Comparison of ENCODE assay signal across 15 cellular contexts in genomic region chr10:124001391-124002260, GRCh38.
A peak's percentile ranks its signal among the peaks of the same experiment; 100 is the strongest.
DNase-seq lines count a peak whose midpoint lies in the region; ATAC-seq, FAIRE-seq and TF ChIP-seq lines count a peak whose summit lies in the region.
"Had no signal": no experiment of that assay in that cellular context is flagged by ENCODE, and none has a peak within 500 bp of the region (broad histone marks: within the 10 kb centered on the region; RNA-seq: fewer than 3 reads in every experiment).

No MANE protein-coding gene starts in this region.

- no peak for ATAC-seq in GM18909 (IDR thresholded peaks at IDR 0.05; ENCODE audit: poor library complexity, unreplicated experiment)

- no peak overlapping the region for H3K27ac Mint-ChIP-seq in glutamatergic neuron (ENCODE audit: unreplicated experiment)
- H3K27ac Mint-ChIP-seq: activated CD4-positive, alpha-beta memory T cell treated with anti-CD3 and anti-CD28 coated beads for 36 hours; endodermal cell had no signal

- H3K9ac ChIP-seq in BLaER1 = no peak overlapping the region

- DNase-seq in GM12891 (ENCODE audit: insufficient read length, low spot score) (peak; percentile 2), glutamatergic neuron (peak; percentile 6), posterior vena cava (ENCODE audit: low spot score) (peak; percentile 81), HPDE6-E6E7 (ENCODE audit: extremely low spot score) (no peak), globus pallidus (ENCODE audit: low spot score) (no peak), GM10266 (ENCODE audit: extremely low spot score) (no peak)
- DNase-seq: activated CD4-positive, alpha-beta memory T cell treated with anti-CD3 and anti-CD28 coated beads for 36 hours; AML-193; endodermal cell had no signal

- no peak for TF ChIP-seq CTCF in glutamatergic neuron (IDR thresholded peaks at IDR 0.05; ENCODE audit: partially characterized antibody, unreplicated experiment)
- TF ChIP-seq CTCF in GM10266 (IDR thresholded peaks at IDR 0.05; ENCODE audit: control insufficient read depth, insufficient read depth, low read depth, missing control alignments) = no peak

- H3K9me3 Mint-ChIP-seq in glutamatergic neuron (ENCODE audit: unreplicated experiment) = peaks cover 5% of the 10 kb centered on the region
- H3K9me3 Mint-ChIP-seq: activated CD4-positive, alpha-beta memory T cell treated with anti-CD3 and anti-CD28 coated beads for 36 hours; endodermal cell; neural crest cell had no signal

- no peak overlapping the region for H3K27ac ChIP-seq in BLaER1
- H3K27ac ChIP-seq: adrenal gland, cardiac muscle cell had no signal

- no peaks in the 10 kb centered on the region for H3K27me3 Mint-ChIP-seq in glutamatergic neuron (ENCODE audit: unreplicated experiment)

- peaks cover 4% of the 10 kb centered on the region for H3K36me3 Mint-ChIP-seq in glutamatergic neuron (ENCODE audit: unreplicated experiment)
- H3K36me3 Mint-ChIP-seq: activated CD4-positive, alpha-beta memory T cell treated with anti-CD3 and anti-CD28 coated beads for 36 hours had no signal

- H3K4me2 ChIP-seq in BLaER1 = peak overlapping the region; percentile 64

- H3K36me3 ChIP-seq in BLaER1 = peaks cover 43% of the 10 kb centered on the region
- H3K36me3 ChIP-seq: cardiac muscle cell had no signal

- H3K4me1 ChIP-seq in BLaER1 = peaks cover 63% of the 10 kb centered on the region

- no peak overlapping the region for H3K4me3 Mint-ChIP-seq in glutamatergic neuron (ENCODE audit: unreplicated experiment)
- H3K4me3 Mint-ChIP-seq: activated CD4-positive, alpha-beta memory T cell treated with anti-CD3 and anti-CD28 coated beads for 36 hours; endodermal cell; neural crest cell had no signal

- H3K9me3 ChIP-seq in BLaER1 = no peaks in the 10 kb centered on the region
- H3K9me3 ChIP-seq: adrenal gland had no signal

- no peak overlapping the region for H3K4me3 ChIP-seq in BLaER1
- H3K4me3 ChIP-seq: adrenal gland, cardiac muscle cell had no signal

- FAIRE-seq in GM12891 (lab: Jason Lieb, UNC) = no peak
- FAIRE-seq: RCC 7860 had no signal

- intact Hi-C loops in posterior vena cava (cut with DNase I) = no loop called here

- peaks cover 19% of the 10 kb centered on the region for H3K4me1 Mint-ChIP-seq in glutamatergic neuron (ENCODE audit: low read depth, unreplicated experiment)
- H3K4me1 Mint-ChIP-seq: endodermal cell had no signal

- TF ChIP-seq POLR2A in GM12891 (IDR thresholded peaks at IDR 0.05; ENCODE audit: low read depth, low read length) = no peak

- no peaks in the 10 kb centered on the region for H3K27me3 ChIP-seq in BLaER1
- H3K27me3 ChIP-seq: adrenal gland, cardiac muscle cell had no signal

- H4K20me1 ChIP-seq in BLaER1 = peaks cover 86% of the 10 kb centered on the region

TF ChIP-seq in GM12891, 5 proteins besides CTCF, POLR2A, EP300 and RAD21:
- no peak for TF ChIP-seq PAX5 (IDR thresholded peaks at IDR 0.05; ENCODE audit: insufficient read depth, low read length, severe bottlenecking)
- no peak for TF ChIP-seq SPI1 (IDR thresholded peaks at IDR 0.05; ENCODE audit: low read depth, low read length)
- TF ChIP-seq POLR2AphosphoS5 (IDR thresholded peaks at IDR 0.05; ENCODE audit: low read depth, low read length) = no peak
- TF ChIP-seq TAF1 (IDR thresholded peaks at IDR 0.05; ENCODE audit: low read depth, low read length) = no peak
- no peak for TF ChIP-seq POU2F2 (IDR thresholded peaks at IDR 0.05; ENCODE audit: low read depth, low read length)
TF ChIP-seq in GM12891: peak in this region for 0.

Comparison
In these comparisons a context has a peak if more than half of its experiments do, and no peak if none do; other contexts are left out.
1. DNase-seq: peak in GM12891 (single experiment), glutamatergic neuron (single experiment) and posterior vena cava (single experiment); none in HPDE6-E6E7 (single experiment), globus pallidus (single experiment) and GM10266 (single experiment).